In genomic region chr1:116375884-116376733, GRCh38 we compare ENCODE assay signal across 8 cellular contexts. TPM values are rescaled to one million over a fixed set of nuclear protein-coding genes. Genes with fewer than 3 reads are reported as not detected.
DNase-seq lines count a peak whose midpoint lies in the region; ATAC-seq and TF ChIP-seq lines count a peak whose summit lies in the region.

No MANE protein-coding gene starts in this region.

- H3K4me1 ChIP-seq in left ventricle myocardium inferior: peaks cover 93% of the 10 kb centered on the region
- H3K4me1 ChIP-seq in rectal smooth muscle tissue (ENCODE audit: control insufficient read depth, insufficient read depth, low read length): peaks cover 43% of the 10 kb centered on the region

- H3K4me3 ChIP-seq in left ventricle myocardium inferior: peak overlapping the region; percentile 96
- peak overlapping the region; percentile 81 for H3K4me3 ChIP-seq in rectal smooth muscle tissue (ENCODE audit: low read length)

- H3K27ac ChIP-seq in left ventricle myocardium inferior (replicated peaks) (peak overlapping the region; percentile 98), rectal smooth muscle tissue (ENCODE audit: low read depth, low read length) (peak overlapping the region; percentile 87)

- H3K9ac ChIP-seq in rectal smooth muscle tissue (ENCODE audit: low read length): no peak overlapping the region

- H3K36me3 ChIP-seq in left ventricle myocardium inferior (no peaks in the 10 kb centered on the region), rectal smooth muscle tissue (ENCODE audit: control insufficient read depth, insufficient read depth, low read length) (no peaks in the 10 kb centered on the region)

- H3K27me3 Mint-ChIP-seq in activated naive CD8-positive, alpha-beta T cell treated with anti-CD3 and anti-CD28 coated beads, Interleukin-2, amount 10 ng/mL, durations not matched to agents 7 days and 5 days: peaks cover 8% of the 10 kb centered on the region

- TF ChIP-seq CTCF in left ventricle myocardium inferior (IDR thresholded peaks at IDR 0.05; ENCODE audit: borderline replicate concordance): no peak

- H3K9me3 ChIP-seq in left ventricle myocardium inferior (replicated peaks): no peaks in the 10 kb centered on the region

- POLR2A ChIA-PET in activated naive CD8-positive, alpha-beta T cell treated with anti-CD3 and anti-CD28 coated beads, Interleukin-2, amount 10 ng/mL, durations not matched to agents 7 days and 5 days (lab: Charles Lee): interaction anchor here (1.2 to 4.4 kb wide), 6 partner anchors 13 to 123 kb away, joined by 3 to 50 read pairs (median 4); no protein-coding TSS in a partner anchor

- H3K4me3 Mint-ChIP-seq in activated naive CD8-positive, alpha-beta T cell treated with anti-CD3 and anti-CD28 coated beads, Interleukin-2, amount 10 ng/mL, durations not matched to agents 7 days and 5 days: peak overlapping the region; percentile 96

- peaks cover 53% of the 10 kb centered on the region for H3K4me1 Mint-ChIP-seq in activated naive CD8-positive, alpha-beta T cell treated with anti-CD3 and anti-CD28 coated beads, Interleukin-2, amount 10 ng/mL, durations not matched to agents 7 days and 5 days

- peak overlapping the region; percentile 91 for H3K27ac Mint-ChIP-seq in activated naive CD8-positive, alpha-beta T cell treated with anti-CD3 and anti-CD28 coated beads, Interleukin-2, amount 10 ng/mL, durations not matched to agents 7 days and 5 days

- ATAC-seq in activated naive CD8-positive, alpha-beta T cell treated with anti-CD3 and anti-CD28 coated beads, Interleukin-2, amount 10 ng/mL, durations not matched to agents 7 days and 5 days (ENCODE audit: low read depth): no peak
- ATAC-seq in HG02798 (IDR thresholded peaks at IDR 0.05; ENCODE audit: poor library complexity, unreplicated experiment) (no peak), GM21825 (IDR thresholded peaks at IDR 0.05; ENCODE audit: unreplicated experiment) (no peak)

- intact Hi-C loops in left ventricle myocardium inferior (cut with micrococcal nuclease): no loop called here

- H3K9me3 Mint-ChIP-seq in activated naive CD8-positive, alpha-beta T cell treated with anti-CD3 and anti-CD28 coated beads, Interleukin-2, amount 10 ng/mL, durations not matched to agents 7 days and 5 days: no peaks in the 10 kb centered on the region

- H3K36me3 Mint-ChIP-seq in activated naive CD8-positive, alpha-beta T cell treated with anti-CD3 and anti-CD28 coated beads, Interleukin-2, amount 10 ng/mL, durations not matched to agents 7 days and 5 days: peaks cover 6% of the 10 kb centered on the region

- H3K27me3 ChIP-seq in left ventricle myocardium inferior (ENCODE audit: low read depth): no peaks in the 10 kb centered on the region
- H3K27me3 ChIP-seq in rectal smooth muscle tissue (ENCODE audit: control insufficient read depth, insufficient read depth, low read length): no peaks in the 10 kb centered on the region

- DNase-seq in GM04504 (ENCODE audit: low read depth): peak; percentile 54
- peak; percentile 45 for DNase-seq in NCI-H69 (lab: John Stamatoyannopoulos, UW)
- DNase-seq in activated naive CD8-positive, alpha-beta T cell treated with anti-CD3 and anti-CD28 coated beads, Interleukin-2, amount 10 ng/mL, durations not matched to agents 7 days and 5 days: no peak
- peak; percentile 78 for DNase-seq in left ventricle myocardium inferior
- DNase-seq in AML-193 (lab: John Stamatoyannopoulos, UW): no peak

RNA-seq across cellular contexts. Expression of gene ATP1A1, which starts 3.1 kb away (rescaled TPM):
- 100 to 1,000 TPM; 193 to 195 TPM for total RNA-seq in activated naive CD8-positive, alpha-beta T cell treated with anti-CD3 and anti-CD28 coated beads, Interleukin-2, amount 10 ng/mL, durations not matched to agents 7 days and 5 days
- total RNA-seq in left ventricle myocardium inferior: 230 TPM

Comparison
In these comparisons a context has a peak if more than half of its experiments do, and no peak if none do; other contexts are left out.
1. DNase-seq: peak in GM04504 (single experiment), NCI-H69 (single experiment) and left ventricle myocardium inferior (single experiment); none in activated naive CD8-positive, alpha-beta T cell treated with anti-CD3 and anti-CD28 coated beads, Interleukin-2, amount 10 ng/mL, durations not matched to agents 7 days and 5 days (single experiment) and AML-193 (0 of 2).